ENCODE assay signal across 8 cellular contexts in genomic region chr2:174596994-174597346, GRCh38. TPM values are rescaled to one million over a fixed set of nuclear protein-coding genes. Genes with fewer than 3 reads are reported as not detected.
DNase-seq lines count a peak whose midpoint lies in the region; ATAC-seq, FAIRE-seq and TF ChIP-seq lines count a peak whose summit lies in the region.

No MANE protein-coding gene starts in this region.

- H3K36me3 Mint-ChIP-seq in CD4-positive, CD25-positive, alpha-beta regulatory T cell, result peaks cover 31% of the 10 kb centered on the region
- peaks cover 11% of the 10 kb centered on the region for H3K36me3 Mint-ChIP-seq in nephron (ENCODE audit: low read depth)

- ATAC-seq in CD4-positive, CD25-positive, alpha-beta regulatory T cell (ENCODE audit: low read depth in 2 of 2), result no peak
- ATAC-seq in GM12878, result no peak
- no peak for ATAC-seq in GM18858 (IDR thresholded peaks at IDR 0.05; ENCODE audit: unreplicated experiment)

- no peaks in the 10 kb centered on the region for H3K9me3 Mint-ChIP-seq in CD4-positive, CD25-positive, alpha-beta regulatory T cell
- peaks cover 7% of the 10 kb centered on the region for H3K9me3 Mint-ChIP-seq in nephron

- H3K9me3 ChIP-seq in CD4-positive, CD25-positive, alpha-beta regulatory T cell (ENCODE audit: control insufficient read depth in 2 of 2, low read length in 2 of 2), result no peaks in the 10 kb centered on the region
- H3K9me3 ChIP-seq in Karpas-422 (ENCODE audit: low read length) (no peaks in the 10 kb centered on the region), GM12878 (replicated peaks; ENCODE audit: control insufficient read depth, insufficient read depth, low read length) (peaks cover 4% of the 10 kb centered on the region; the same call in 2 of the 3 replicates), hepatocyte (ENCODE audit: low read depth) (no peaks in the 10 kb centered on the region)

- intact Hi-C loops in GM12878 (cut with micrococcal nuclease; ENCODE audit: unreplicated experiment), result loop anchor here (1.0 to 10.0 kb wide), 5 partner anchors 11 to 632 kb away; partner anchors contain the start of gene SP3

- H3K9me2 ChIP-seq in Karpas-422 (replicated peaks; ENCODE audit: insufficient read depth, low read length), result no peaks in the 10 kb centered on the region
- H3K9me2 ChIP-seq in hepatocyte (replicated peaks; ENCODE audit: insufficient read depth), result no peaks in the 10 kb centered on the region

- TF ChIP-seq EP300 in GM12878 (IDR thresholded peaks at IDR 0.05; ENCODE audit: borderline replicate concordance in 1 of 2, control insufficient read depth in 1 of 2, low read depth in 2 of 2, low read length in 2 of 2), result no peak

- H3K27me3 Mint-ChIP-seq in CD4-positive, CD25-positive, alpha-beta regulatory T cell, result no peaks in the 10 kb centered on the region
- no peaks in the 10 kb centered on the region for H3K27me3 Mint-ChIP-seq in nephron (ENCODE audit: low read depth)

- H3K9ac ChIP-seq in Karpas-422 (ENCODE audit: low read length) (peak overlapping the region; percentile 69), GM12878 (ENCODE audit: control insufficient read depth, insufficient read depth, low read length) (peak overlapping the region; percentile 90)

- H2AFZ ChIP-seq in Karpas-422 (ENCODE audit: low read length) (no peak overlapping the region), GM12878 (ENCODE audit: control insufficient read depth, low read depth, low read length) (no peak overlapping the region), hepatocyte (no peak overlapping the region)

- H3K27ac Mint-ChIP-seq in CD4-positive, CD25-positive, alpha-beta regulatory T cell, result peak overlapping the region; percentile 94 to 97 (median 96)
- H3K27ac Mint-ChIP-seq in nephron, result peak overlapping the region in 2 of 3 experiments; percentile 60 to 90

- SMC1A ChIA-PET in GM12878 (lab: Charles Lee; ENCODE audit: uncharacterized antibody, unreplicated experiment), result interaction anchor here (0.7 to 31.8 kb wide), 11 partner anchors 13 to 445 kb away, joined by 3 to 537 read pairs (median 8); partner anchors contain the start of gene WIPF1

- peak overlapping the region; percentile 75 for H3K4me2 ChIP-seq in Karpas-422 (ENCODE audit: low read depth, low read length, poor library complexity, severe bottlenecking)
- peak overlapping the region; percentile 87 for H3K4me2 ChIP-seq in GM12878 (ENCODE audit: control insufficient read depth, insufficient read depth)
- no peak overlapping the region for H3K4me2 ChIP-seq in hepatocyte

- no peak for TF ChIP-seq RAD21 in GM12878 (IDR thresholded peaks at IDR 0.05; ENCODE audit: insufficient read depth, low read depth, low read length)

- H3K79me2 ChIP-seq in Karpas-422 (ENCODE audit: low read length) (peaks cover 59% of the 10 kb centered on the region), GM12878 (ENCODE audit: control insufficient read depth, insufficient read depth, low read length) (peaks cover 80% of the 10 kb centered on the region), hepatocyte (no peaks in the 10 kb centered on the region)

- in situ Hi-C loops in GM12878 (cut with MboI), result loop anchor here (25.0 kb wide), 1 partner anchor 90 kb away; no protein-coding TSS in a partner anchor

- POLR2A ChIA-PET in GM12878 (lab: Charles Lee), result interaction anchor here (1.2 to 11.7 kb wide), 7 partner anchors 14 to 104 kb away, joined by 3 to 246 read pairs (median 10); no protein-coding TSS in a partner anchor

- no peak for TF ChIP-seq CTCF in GM12878 (IDR thresholded peaks at IDR 0.05 in 2 of 3, conservative IDR thresholded peaks at IDR 0.05 in 1 of 3; ENCODE audit: control insufficient read depth in 2 of 3, extremely low read depth in 1 of 3, insufficient read depth in 1 of 3, low read depth in 3 of 3, low read length in 3 of 3)
- no peak for TF ChIP-seq CTCF in nephron (IDR thresholded peaks at IDR 0.05; ENCODE audit: unreplicated experiment in 3 of 3)
- no peak for TF ChIP-seq CTCF in hepatocyte (IDR thresholded peaks at IDR 0.05; ENCODE audit: poor library complexity)

- peak overlapping the region; percentile 84 to 99 (median 96) for H3K4me3 Mint-ChIP-seq in CD4-positive, CD25-positive, alpha-beta regulatory T cell
- no peak overlapping the region for H3K4me3 Mint-ChIP-seq in nephron

- H3K36me3 ChIP-seq in CD4-positive, CD25-positive, alpha-beta regulatory T cell (ENCODE audit: control insufficient read depth, insufficient read depth, low read length), result peaks cover 4% of the 10 kb centered on the region
- peaks cover 6% of the 10 kb centered on the region; the same call in 1 of the 2 replicates for H3K36me3 ChIP-seq in Karpas-422 (ENCODE audit: insufficient read depth, low read length)
- H3K36me3 ChIP-seq in GM12878 (ENCODE audit: control insufficient read depth in 2 of 2, insufficient read depth in 2 of 2, low read length in 1 of 2), result peaks cover 0 to under 1% of the 10 kb centered on the region in 2 experiments; a peak in 1 of 4 replicates
- H3K36me3 ChIP-seq in hepatocyte (replicated peaks; ENCODE audit: insufficient read depth, low read depth), result no peaks in the 10 kb centered on the region

- no peaks in the 10 kb centered on the region for H3K27me3 ChIP-seq in CD4-positive, CD25-positive, alpha-beta regulatory T cell (ENCODE audit: control insufficient read depth, insufficient read depth, low read length)
- no peaks in the 10 kb centered on the region for H3K27me3 ChIP-seq in Karpas-422 (ENCODE audit: low read length)
- no peaks in the 10 kb centered on the region for H3K27me3 ChIP-seq in GM12878 (replicated peaks in 1 of 2; ENCODE audit: control insufficient read depth in 2 of 2, insufficient read depth in 2 of 2, low read length in 1 of 2)
- no peaks in the 10 kb centered on the region for H3K27me3 ChIP-seq in hepatocyte

- H3K27ac ChIP-seq in CD4-positive, CD25-positive, alpha-beta regulatory T cell (ENCODE audit: insufficient read depth, low read length, poor library complexity, severe bottlenecking), result peak overlapping the region; percentile 96
- H3K27ac ChIP-seq in Karpas-422 (ENCODE audit: low read length) (peak overlapping the region; percentile 99), GM12878 (ENCODE audit: control insufficient read depth, insufficient read depth) (peak overlapping the region; percentile 95), hepatocyte (no peak overlapping the region)

- peaks cover 71% of the 10 kb centered on the region for H3K4me1 ChIP-seq in CD4-positive, CD25-positive, alpha-beta regulatory T cell (ENCODE audit: control insufficient read depth, insufficient read depth, low read length, poor library complexity, severe bottlenecking)
- peaks cover 98% of the 10 kb centered on the region for H3K4me1 ChIP-seq in Karpas-422 (ENCODE audit: low read length)
- H3K4me1 ChIP-seq in GM12878 (ENCODE audit: control insufficient read depth, insufficient read depth, low read length), result peaks cover 29% of the 10 kb centered on the region
- no peaks in the 10 kb centered on the region for H3K4me1 ChIP-seq in hepatocyte (ENCODE audit: insufficient read depth)

- peaks cover 21 to 59% (median 42%) of the 10 kb centered on the region in 4 donors for H3K4me1 Mint-ChIP-seq in CD4-positive, CD25-positive, alpha-beta regulatory T cell
- H3K4me1 Mint-ChIP-seq in nephron, result peaks cover 41% of the 10 kb centered on the region

- no peak for TF ChIP-seq POLR2A in GM12878 (IDR thresholded peaks at IDR 0.05; ENCODE audit: low read depth, low read length)

- CTCF ChIA-PET in GM12878 (lab: Yijun Ruan, JAX), result interaction anchor here (1.2 to 31.2 kb wide), 7 partner anchors 9 to 110 kb away, joined by 4 to 534 read pairs (median 53); partner anchors contain the start of gene GPR155

- H4K20me1 ChIP-seq in Karpas-422 (ENCODE audit: insufficient read depth, low read depth, low read length), result no peaks in the 10 kb centered on the region
- no peaks in the 10 kb centered on the region for H4K20me1 ChIP-seq in GM12878 (ENCODE audit: control insufficient read depth, insufficient read depth)
- H4K20me1 ChIP-seq in hepatocyte (ENCODE audit: insufficient read depth, poor library complexity, severe bottlenecking), result no peaks in the 10 kb centered on the region

- no peak for FAIRE-seq in GM12878 (lab: Jason Lieb, UNC)

- 3% methylated on average over 4 of the region's 4 CpGs for WGBS in GM12878 (ENCODE audit: insufficient coverage, insufficient replicate concordance, low lambda C conversion rate, missing lambda C conversion rate)
- WGBS in hepatocyte (ENCODE audit: low lambda C conversion rate, missing lambda C conversion rate), result 95% methylated on average over 4 of the region's 4 CpGs

- peak in 1 of 3 donors; percentile 59 for DNase-seq in CD4-positive, CD25-positive, alpha-beta regulatory T cell
- peak; percentile 65 for DNase-seq in Karpas-422
- DNase-seq in GM12878 (ENCODE audit: low read depth, low spot score), result no peak
- DNase-seq in D341Med (ENCODE audit: low spot score), result no peak
- no peak for DNase-seq in GM19240 (ENCODE audit: insufficient read length, low spot score)
- no peak for DNase-seq in hepatocyte (ENCODE audit: low spot score)

- no TSS peak for BruUV-seq in GM12878 (replicated peaks; lab: Mats Ljungman, UMichigan)

- peak overlapping the region; percentile 98 for H3K4me3 ChIP-seq in CD4-positive, CD25-positive, alpha-beta regulatory T cell (ENCODE audit: low read depth, low read length)
- H3K4me3 ChIP-seq in Karpas-422 (ENCODE audit: low read length), result peak overlapping the region; percentile 53
- peak overlapping the region; percentile 74 for H3K4me3 ChIP-seq in GM12878
- H3K4me3 ChIP-seq in hepatocyte, result no peak overlapping the region

- RAD21 ChIA-PET in GM12878 (lab: Charles Lee; ENCODE audit: unreplicated experiment), result interaction anchor here (0.8 to 19.4 kb wide), 12 partner anchors 13 to 135 kb away, joined by 3 to 294 read pairs (median 6); partner anchors contain the start of gene GPR155

RNA-seq across cellular contexts. Expression of gene WIPF1, which starts 0.6 kb away (rescaled TPM):
- total RNA-seq in CD4-positive, CD25-positive, alpha-beta regulatory T cell, result 473 TPM
- polyA plus RNA-seq in CD4-positive, CD25-positive, alpha-beta regulatory T cell, result 100 to 1,000 TPM in 2 of 4 donors, 10 to 100 TPM in 2; 95.5 to 114 (median 105) TPM
- 46.8 and 62.6 TPM in 2 replicates for total RNA-seq in Karpas-422 (2014; rRNA removed; shearing (Covaris generic); ENCODE audit: low replicate concordance)
- 126 and 131 TPM in 2 replicates for total RNA-seq in GM12878 (2013; cell fraction: nucleolus; rRNA removed)
- total RNA-seq in GM12878 (2014; rRNA removed) (23.9 and 25.2 TPM in 2 replicates), GM12878 (2014; rRNA removed; fragmentation: Illumina TruSeq; extraction: Trizol) (52.1 and 57.1 TPM in 2 replicates), GM12878 (2021) (135 and 141 TPM in 2 replicates), hepatocyte (20.1 and 22.0 TPM in 2 replicates)
- 45.3 TPM for polyA plus RNA-seq in GM12878 (2011; ENCODE audit: low read depth)
- polyA plus RNA-seq in GM12878 (2011; rRNA removed) (96.8 and 110 TPM in 2 replicates), GM12878 (2014; fragmentation: Illumina TruSeq; extraction: Trizol) (185 and 188 TPM in 2 replicates), GM12878 (2014; fragmentation: Nextera tagmentation; extraction: Ambion mirVana) (10 to 100 TPM; 23.1 to 28.6 TPM), GM12878 (2014; rRNA removed) (66.7 and 68.8 TPM in 2 replicates), GM12878 (2016; fragmentation: Nextera tagmentation; extraction: Ambion mirVana) (10 to 100 TPM; 71.2 to 77.5 TPM), hepatocyte (32.3 and 32.7 TPM in 2 replicates)
- 103 and 160 TPM in 2 replicates for polyA plus RNA-seq in GM12878 (2011; cell fraction: cytosol; rRNA removed)
- polyA plus RNA-seq in GM12878 (2011; cell fraction: nucleus; rRNA removed), result 112 and 138 TPM in 2 replicates
- 115 and 116 TPM in 2 replicates for polyA plus RNA-seq in GM12878 (2012)
- polyA minus RNA-seq in GM12878 (2011; rRNA and poly(A)+ RNA removed), result 114 and 136 TPM in 2 replicates
- 56.0 and 63.3 TPM in 2 replicates for polyA minus RNA-seq in GM12878 (2011; cell fraction: cytosol; rRNA and poly(A)+ RNA removed)
- 84.1 and 152 TPM in 2 replicates for polyA minus RNA-seq in GM12878 (2011; cell fraction: nucleus; rRNA and poly(A)+ RNA removed)

Comparison
In these comparisons a context has a peak if more than half of its experiments do, and no peak if none do; other contexts are left out.
1. H3K4me3 Mint-ChIP-seq: peak in CD4-positive, CD25-positive, alpha-beta regulatory T cell (4 of 4); none in nephron (0 of 3).